Comparison of ENCODE assay signal across 24 cellular contexts in genomic region chr3:144743325-144743724, GRCh38.
"Had no signal": no experiment of that assay in that cellular context is flagged by ENCODE, and none has a peak within 500 bp of the region (broad histone marks: within the 10 kb centered on the region; RNA-seq: fewer than 3 reads in every experiment).

No MANE protein-coding gene starts in this region.

- DNase-seq: activated CD4-positive, alpha-beta T cell treated with anti-CD3 and anti-CD28 coated beads for 4 hours; activated CD8-positive, alpha-beta memory T cell treated with anti-CD3 and anti-CD28 coated beads, Interleukin-2, amount 50 U/mL, for 48 hours; activated CD8-positive, alpha-beta T cell treated with anti-CD3 and anti-CD28 coated beads, Interleukin-2, amount 10 ng/mL, durations not matched to agents 7 days and 5 days; activated naive CD4-positive, alpha-beta T cell treated with anti-CD3 and anti-CD28 coated beads, Interleukin-2, amount 50 U/mL, for 16 hours; activated naive CD8-positive, alpha-beta T cell treated with anti-CD3 and anti-CD28 coated beads, Interleukin-2, amount 10 ng/mL, durations not matched to agents 7 days and 5 days; activated T-cell treated with anti-CD3 and anti-CD28 coated beads, Interleukin-2, amount 50 U/mL, for 1 hour; adrenal gland; anterior cingulate cortex; cerebellar nuclear complex; Kasumi-1; KBM-7; NCI-H1092; NCI-H1417; NCI-H1694 treated with DMSO at 0.1 percent for 48 hours; NCI-H446 treated with DMSO at 0.1 percent for 48 hours; NCI-H524 treated with DMSO at 0.1 percent for 48 hours; NK-92 treated with Interleukin-12 subunit alpha and Interleukin-12 subunit beta, amount 100 ng/mL, for 24 hours; PC-3; SHP77; T-helper 17 cell; T-helper 9 cell had no signal

- ATAC-seq: activated CD4-positive, CD25-positive, alpha-beta regulatory T cell treated with anti-CD3 and anti-CD28 coated beads, Interleukin-2, amount 50 U/mL, for 24 hours; activated CD8-positive, alpha-beta T cell treated with anti-CD3 and anti-CD28 coated beads, Interleukin-2, amount 10 ng/mL, durations not matched to agents 7 days and 5 days; PC-3; T-helper 17 cell had no signal

- H3K4me3 Mint-ChIP-seq: activated CD8-positive, alpha-beta T cell treated with anti-CD3 and anti-CD28 coated beads, Interleukin-2, amount 10 ng/mL, durations not matched to agents 7 days and 5 days; activated naive CD8-positive, alpha-beta T cell treated with anti-CD3 and anti-CD28 coated beads, Interleukin-2, amount 10 ng/mL, durations not matched to agents 7 days and 5 days; T-helper 17 cell had no signal

- H3K27me3 ChIP-seq: adrenal gland had no signal

- H3K4me3 ChIP-seq: adrenal gland had no signal

- H3K27me3 Mint-ChIP-seq: activated naive CD8-positive, alpha-beta T cell treated with anti-CD3 and anti-CD28 coated beads, Interleukin-2, amount 10 ng/mL, durations not matched to agents 7 days and 5 days; T-helper 17 cell had no signal

- H3K9me3 ChIP-seq: adrenal gland had no signal

- H3K9me3 Mint-ChIP-seq: activated naive CD8-positive, alpha-beta T cell treated with anti-CD3 and anti-CD28 coated beads, Interleukin-2, amount 10 ng/mL, durations not matched to agents 7 days and 5 days had no signal

- H3K36me3 ChIP-seq: adrenal gland had no signal

- H3K4me1 Mint-ChIP-seq: activated naive CD8-positive, alpha-beta T cell treated with anti-CD3 and anti-CD28 coated beads, Interleukin-2, amount 10 ng/mL, durations not matched to agents 7 days and 5 days; T-helper 17 cell had no signal

- H3K27ac ChIP-seq: adrenal gland had no signal

- H3K36me3 Mint-ChIP-seq: activated naive CD8-positive, alpha-beta T cell treated with anti-CD3 and anti-CD28 coated beads, Interleukin-2, amount 10 ng/mL, durations not matched to agents 7 days and 5 days had no signal

- H3K27ac Mint-ChIP-seq: activated CD8-positive, alpha-beta T cell treated with anti-CD3 and anti-CD28 coated beads, Interleukin-2, amount 10 ng/mL, durations not matched to agents 7 days and 5 days; activated naive CD8-positive, alpha-beta T cell treated with anti-CD3 and anti-CD28 coated beads, Interleukin-2, amount 10 ng/mL, durations not matched to agents 7 days and 5 days; T-helper 17 cell had no signal

- FAIRE-seq: RCC 7860, TTC549 had no signal
